Comparison of ENCODE assay signal across 15 cellular contexts in the genomic region with DNA sequence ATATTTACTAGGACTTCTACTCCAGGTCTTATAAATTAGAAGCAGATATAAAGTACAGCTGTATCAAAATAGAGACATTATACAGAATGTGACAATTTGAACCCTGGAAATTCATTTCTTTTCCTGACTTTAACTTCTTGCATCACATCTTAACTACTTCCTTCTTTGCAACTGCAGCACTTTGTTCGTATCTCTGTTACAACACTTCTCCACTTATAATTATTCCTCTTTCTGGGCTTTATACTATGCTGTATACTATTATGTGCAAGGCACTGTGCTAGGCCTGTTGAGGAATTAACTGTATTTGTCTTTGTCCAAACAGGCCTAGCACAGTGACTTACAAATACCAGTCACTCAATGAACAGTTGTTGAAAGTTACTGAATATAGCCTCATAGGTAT. TPM values are rescaled to one million over a fixed set of nuclear protein-coding genes. Genes with fewer than 3 reads are reported as not detected.
DNase-seq lines count a peak whose midpoint lies in the region; ATAC-seq and TF ChIP-seq lines count a peak whose summit lies in the region.
"Had no signal": no experiment of that assay in that cellular context is flagged by ENCODE, and none has a peak within 500 bp of the region (broad histone marks: within the 10 kb centered on the region; RNA-seq: fewer than 3 reads in every experiment).

No MANE protein-coding gene starts in this region.

- TF ChIP-seq EP300 in ovary (IDR thresholded peaks at IDR 0.05): no peak

- peaks cover 0 to 5% (median 0%) of the 10 kb centered on the region in 7 donors for H3K9me3 Mint-ChIP-seq in CD14-positive monocyte
- no peaks in the 10 kb centered on the region for H3K9me3 Mint-ChIP-seq in activated T-helper 17 cell treated with anti-CD3 and anti-CD28 coated beads, Interleukin-2, amount 50 U/mL, for 72 hours
- H3K9me3 Mint-ChIP-seq: CD4-positive, alpha-beta memory T cell; HFFc6 had no signal

- no peak for ATAC-seq in activated T-helper 17 cell treated with anti-CD3 and anti-CD28 coated beads, Interleukin-2, amount 50 U/mL, for 72 hours (replicated peaks)
- no peak for ATAC-seq in HG02885 (IDR thresholded peaks at IDR 0.05; ENCODE audit: poor library complexity, unreplicated experiment)
- ATAC-seq: HepG2 had no signal

- peaks cover 50% of the 10 kb centered on the region for H3K4me1 Mint-ChIP-seq in CD14-positive monocyte
- H3K4me1 Mint-ChIP-seq in activated T-helper 17 cell treated with anti-CD3 and anti-CD28 coated beads, Interleukin-2, amount 50 U/mL, for 72 hours: peaks cover 9% of the 10 kb centered on the region

- H3K4me3 Mint-ChIP-seq in CD14-positive monocyte: no peak overlapping the region
- peak overlapping the region; percentile 97 for H3K4me3 Mint-ChIP-seq in activated T-helper 17 cell treated with anti-CD3 and anti-CD28 coated beads, Interleukin-2, amount 50 U/mL, for 72 hours
- H3K4me3 Mint-ChIP-seq: HFFc6 had no signal

- no peaks in the 10 kb centered on the region for H3K9me3 ChIP-seq in ovary
- H3K9me3 ChIP-seq: SJSA1 had no signal

- H3K36me3 ChIP-seq in ovary: no peaks in the 10 kb centered on the region

- peak overlapping the region; percentile 91 to 99 (median 99) for H3K27ac Mint-ChIP-seq in CD14-positive monocyte
- H3K27ac Mint-ChIP-seq in activated T-helper 17 cell treated with anti-CD3 and anti-CD28 coated beads, Interleukin-2, amount 50 U/mL, for 72 hours: no peak overlapping the region
- H3K27ac Mint-ChIP-seq: HFFc6 had no signal

- intact Hi-C loops in CD14-positive monocyte (cut with micrococcal nuclease): loop anchor here (5.0 to 10.0 kb wide), 5 partner anchors 323 to 1295 kb away; partner anchors contain the start of genes C11orf54 (in 2 of the 2), TAF1D (in 2 of the 2), ANKRD49 (in 1 of the 2) and MRE11 (in 1 of the 2)
- intact Hi-C loops in ovary (cut with DNase I): no loop called here

- no peaks in the 10 kb centered on the region for H3K27me3 Mint-ChIP-seq in CD14-positive monocyte (ENCODE audit: low read depth in 3 of 3)
- H3K27me3 Mint-ChIP-seq in activated T-helper 17 cell treated with anti-CD3 and anti-CD28 coated beads, Interleukin-2, amount 50 U/mL, for 72 hours: peaks cover 5% of the 10 kb centered on the region

- no peak for TF ChIP-seq POLR2A in ovary (IDR thresholded peaks at IDR 0.05)

- peaks cover 1 to 6% of the 10 kb centered on the region in 2 donors for H3K36me3 Mint-ChIP-seq in CD14-positive monocyte
- H3K36me3 Mint-ChIP-seq in activated T-helper 17 cell treated with anti-CD3 and anti-CD28 coated beads, Interleukin-2, amount 50 U/mL, for 72 hours (ENCODE audit: low read depth): peaks cover 6% of the 10 kb centered on the region

- no peaks in the 10 kb centered on the region for H3K4me1 ChIP-seq in ovary (ENCODE audit: insufficient read depth)
- H3K4me1 ChIP-seq: SJSA1 had no signal

- no peak overlapping the region for H3K27ac ChIP-seq in ovary
- H3K27ac ChIP-seq: SJSA1 had no signal

- DNase-seq in CD14-positive monocyte (ENCODE audit: low spot score): no peak
- peak; percentile 19 for DNase-seq in KBM-7
- peak; percentile 69 for DNase-seq in NOMO-1 treated with dmso at 0.1 percent for 144 hours (lab: John Stamatoyannopoulos, UW; ENCODE audit: unreplicated experiment)
- no peak for DNase-seq in activated CD4-positive, alpha-beta T cell treated with anti-CD3 and anti-CD28 coated beads for 1 hour
- no peak for DNase-seq in GM19238 (ENCODE audit: insufficient read length, low spot score)
- no peak for DNase-seq in ovary
- DNase-seq: CD4-positive, alpha-beta memory T cell; HFFc6; NCI-H1092; NCI-H2107; NCI-H345 had no signal

- TF ChIP-seq CTCF in CD14-positive monocyte (IDR thresholded peaks at IDR 0.05) (no peak), ovary (IDR thresholded peaks at IDR 0.05) (no peak)

- no peaks in the 10 kb centered on the region for H3K27me3 ChIP-seq in ovary
- H3K27me3 ChIP-seq: SJSA1 had no signal

- in situ Hi-C loops in KBM-7 (cut with MboI; ENCODE audit: low pct_unique_long_range_greater_than_20kb, low sequenced_read_pairs): no loop called here

- 88 to 93% (median 92%) methylated on average over 1 of the region's 1 CpG for WGBS in ovary, 3 donors

- H3K4me3 ChIP-seq in ovary: no peak overlapping the region
- H3K4me3 ChIP-seq: SJSA1 had no signal

RNA-seq across cellular contexts. Expression of gene SLC36A4, which starts 1.8 kb away (rescaled TPM):
- polyA plus RNA-seq in CD14-positive monocyte: 10 to 100 TPM; 62.0 to 65.2 TPM
- total RNA-seq in activated T-helper 17 cell treated with anti-CD3 and anti-CD28 coated beads, Interleukin-2, amount 50 U/mL, for 72 hours: 10 to 100 TPM; 24.1 to 27.0 TPM
- 10 to 100 TPM; 11.6 to 23.9 (median 14.0) TPM for total RNA-seq in ovary
- polyA plus RNA-seq in ovary: 10 to 100 TPM in 1 of 2 donors, 1 to 10 TPM in 1; 6.4 to 11.4 TPM

Comparison
In these comparisons a context has a peak if more than half of its experiments do, and no peak if none do; other contexts are left out.
1. DNase-seq: peak in KBM-7 (single experiment) and NOMO-1 treated with dmso at 0.1 percent for 144 hours (single experiment); none in CD14-positive monocyte (single experiment), activated CD4-positive, alpha-beta T cell treated with anti-CD3 and anti-CD28 coated beads for 1 hour (single experiment), GM19238 (single experiment) and ovary (0 of 5).
2. intact Hi-C loops: an anchor here in CD14-positive monocyte (5.0 to 10.0 kb wide); none called in ovary.